ENCODE assay signal across 9 cellular contexts in genomic region chr17:30380643-30381419, GRCh38. TPM values are rescaled to one million over a fixed set of nuclear protein-coding genes. Genes with fewer than 3 reads are reported as not detected.
DNase-seq lines count a peak whose midpoint lies in the region; ATAC-seq, FAIRE-seq and TF ChIP-seq lines count a peak whose summit lies in the region.
"Had no signal": no experiment of that assay in that cellular context is flagged by ENCODE, and none has a peak within 500 bp of the region (broad histone marks: within the 10 kb centered on the region; RNA-seq: fewer than 3 reads in every experiment).

No MANE protein-coding gene starts in this region.

- no peak overlapping the region for H2AFZ ChIP-seq in K562 (ENCODE audit: low read depth, low read length)

- H3K27ac ChIP-seq in A549 (no peak overlapping the region), K562 (ENCODE audit: extremely low read depth, low read depth, low read length) (no peak overlapping the region)

- peak overlapping the region; percentile 88; the same call in 2 of the 3 replicates for H3K4me3 ChIP-seq in A549
- H3K4me3 ChIP-seq in K562: peak overlapping the region; percentile 72
- peak overlapping the region; percentile 82 for H3K4me3 ChIP-seq in mononuclear cell (ENCODE audit: low read length)

- POLR2A ChIA-PET in A549 (lab: Yijun Ruan, JAX) (interaction anchor here (1.0 kb wide), 1 partner anchor 12 kb away, joined by 3 read pairs; no protein-coding TSS in a partner anchor), K562 (lab: Yijun Ruan, JAX) (interaction anchor here (0.7 to 2.6 kb wide), 7 partner anchors 9 to 37 kb away, joined by 3 to 10 read pairs (median 4); no protein-coding TSS in a partner anchor)

- WGBS in A549 (ENCODE audit: missing lambda C conversion rate): 71% methylated on average over 7 of the region's 7 CpGs
- 4% methylated on average over 7 of the region's 7 CpGs for WGBS in K562 (ENCODE audit: insufficient coverage, low coverage, missing lambda C conversion rate)

- H3K9me3 ChIP-seq in A549 (no peaks in the 10 kb centered on the region), K562 (replicated peaks; ENCODE audit: control insufficient read depth, insufficient read depth, low read depth, low read length) (no peaks in the 10 kb centered on the region), mononuclear cell (ENCODE audit: low read depth, low read length) (no peaks in the 10 kb centered on the region)

- H3K27me3 ChIP-seq in K562 (ENCODE audit: control insufficient read depth in 2 of 2, insufficient read depth in 2 of 2, low read length in 2 of 2): no peaks in the 10 kb centered on the region
- no peaks in the 10 kb centered on the region for H3K27me3 ChIP-seq in mononuclear cell (ENCODE audit: insufficient read depth, low read length)

- peaks cover 63% of the 10 kb centered on the region for H3K4me1 Mint-ChIP-seq in HFFc6 (ENCODE audit: low read depth)
- peaks cover 23% of the 10 kb centered on the region for H3K4me1 Mint-ChIP-seq in stimulated activated memory B cell treated with anti-CD40 and anti-IgM and Interleukin-4, amounts not matched to agents 10 μg/mL and 1 μg/mL and 100 μg/mL, for 72 hours

- no peaks in the 10 kb centered on the region; the same call in none of the 2 replicates for H3K27me3 Mint-ChIP-seq in HFFc6 (ENCODE audit: insufficient read depth)
- H3K27me3 Mint-ChIP-seq in stimulated activated memory B cell treated with anti-CD40 and anti-IgM and Interleukin-4, amounts not matched to agents 10 μg/mL and 1 μg/mL and 100 μg/mL, for 72 hours: peaks cover 77% of the 10 kb centered on the region

- BruUV-seq in K562 (replicated peaks; lab: Mats Ljungman, UMichigan): no TSS peak

- CTCF ChIA-PET in A549 (lab: Yijun Ruan, JAX) (interaction anchor here (1.0 to 5.0 kb wide), 4 partner anchors 8 to 44 kb away, joined by 3 to 35 read pairs (median 3); no protein-coding TSS in a partner anchor), K562 (lab: Yijun Ruan, JAX; ENCODE audit: low intra/inter-chr PET ratio) (no interaction called here)

- no peak for TF ChIP-seq EP300 in A549 (IDR thresholded peaks at IDR 0.05)
- no peak for TF ChIP-seq EP300 in K562 (IDR thresholded peaks at IDR 0.05; ENCODE audit: low read length)

- ATAC-seq in A549 (no peak), K562 (no peak), HG03280 (IDR thresholded peaks at IDR 0.05; ENCODE audit: unreplicated experiment) (no peak), GM19455 (IDR thresholded peaks at IDR 0.05; ENCODE audit: unreplicated experiment) (no peak)
- ATAC-seq in stimulated activated memory B cell treated with anti-CD40 and anti-IgM and Interleukin-4, amounts not matched to agents 10 μg/mL and 1 μg/mL and 100 μg/mL, for 72 hours: no peak

- TF ChIP-seq RAD21 in A549 (conservative IDR thresholded peaks at IDR 0.05 in 1 of 2, IDR thresholded peaks at IDR 0.05 in 1 of 2) (no peak), K562 (CRISPR knock-in tag; conservative IDR thresholded peaks at IDR 0.05 in 1 of 2, IDR thresholded peaks at IDR 0.05 in 1 of 2) (no peak)

- no peaks in the 10 kb centered on the region for H3K9me1 ChIP-seq in K562 (ENCODE audit: control insufficient read depth, insufficient read depth, low read length)

- H3K4me2 ChIP-seq in A549: peak overlapping the region; percentile 87
- peak overlapping the region; percentile 88 for H3K4me2 ChIP-seq in K562 (ENCODE audit: insufficient read depth, low read length)

- DNase-seq in A549 (ENCODE audit: low read depth in 1 of 2, low spot score in 1 of 2) (no peak), HFFc6 (no peak), K562 (ENCODE audit: extremely low read depth in 1 of 4, low spot score in 3 of 4) (no peak), SHP77 (lab: John Stamatoyannopoulos, UW) (no peak)

- H3K27ac Mint-ChIP-seq in HFFc6: no peak overlapping the region
- no peak overlapping the region for H3K27ac Mint-ChIP-seq in stimulated activated memory B cell treated with anti-CD40 and anti-IgM and Interleukin-4, amounts not matched to agents 10 μg/mL and 1 μg/mL and 100 μg/mL, for 72 hours

- H3K36me3 ChIP-seq in K562 (ENCODE audit: control insufficient read depth, insufficient read depth, low read length): peaks cover 6% of the 10 kb centered on the region; the same call in 2 of the 3 replicates

- H3K4me1 ChIP-seq in A549 (peaks cover 61% of the 10 kb centered on the region), K562 (replicated peaks in 1 of 2; ENCODE audit: control insufficient read depth in 2 of 2, insufficient read depth in 2 of 2, low read length in 2 of 2) (peaks cover 21 to 30% of the 10 kb centered on the region in 2 experiments), mononuclear cell (ENCODE audit: insufficient read depth, low read length) (peaks cover 26% of the 10 kb centered on the region)

- peaks cover 34% of the 10 kb centered on the region for H3K79me2 ChIP-seq in K562 (ENCODE audit: control insufficient read depth, insufficient read depth, low read length)

- in situ Hi-C loops in K562 (cut with MboI): no loop called here

- peak overlapping the region; percentile 91 for H3K4me3 Mint-ChIP-seq in HFFc6
- no peak overlapping the region for H3K4me3 Mint-ChIP-seq in stimulated activated memory B cell treated with anti-CD40 and anti-IgM and Interleukin-4, amounts not matched to agents 10 μg/mL and 1 μg/mL and 100 μg/mL, for 72 hours

- no peaks in the 10 kb centered on the region for H3K9me3 Mint-ChIP-seq in HFFc6
- H3K9me3 Mint-ChIP-seq in stimulated activated memory B cell treated with anti-CD40 and anti-IgM and Interleukin-4, amounts not matched to agents 10 μg/mL and 1 μg/mL and 100 μg/mL, for 72 hours: no peaks in the 10 kb centered on the region

- no peak overlapping the region; a peak in 1 of 4 replicates for H3K9ac ChIP-seq in K562 (ENCODE audit: insufficient read depth in 1 of 2, low read depth in 2 of 2, low read length in 2 of 2)

- intact Hi-C loops in K562 (cut with micrococcal nuclease): no loop called here

- no peak for TF ChIP-seq CTCF in A549 (IDR thresholded peaks at IDR 0.05)
- no peak for TF ChIP-seq CTCF in HFFc6 (IDR thresholded peaks at IDR 0.05)
- no peak for TF ChIP-seq CTCF in K562 (IDR thresholded peaks at IDR 0.05 in 2 of 3, conservative IDR thresholded peaks at IDR 0.05 in 1 of 3; ENCODE audit: insufficient read depth in 2 of 3, low read depth in 1 of 3, low read length in 3 of 3)

- peaks cover 6% of the 10 kb centered on the region; the same call in 1 of the 2 replicates for H4K20me1 ChIP-seq in K562 (replicated peaks; ENCODE audit: control insufficient read depth, insufficient read depth, low read length)

- FAIRE-seq in A549 (lab: Jason Lieb, UNC): no peak
- FAIRE-seq in K562 (lab: Jason Lieb, UNC): no peak

- TF ChIP-seq POLR2A in A549 (IDR thresholded peaks at IDR 0.05; ENCODE audit: low read length): no peak
- TF ChIP-seq POLR2A in K562 (conservative IDR thresholded peaks at IDR 0.05): no peak

- peaks cover 5% of the 10 kb centered on the region; the same call in 1 of the 2 replicates for H3K36me3 Mint-ChIP-seq in HFFc6 (ENCODE audit: low read depth)
- peaks cover 8% of the 10 kb centered on the region for H3K36me3 Mint-ChIP-seq in stimulated activated memory B cell treated with anti-CD40 and anti-IgM and Interleukin-4, amounts not matched to agents 10 μg/mL and 1 μg/mL and 100 μg/mL, for 72 hours

RNA-seq across cellular contexts. Expression of gene CPD, which starts 2.1 kb away (rescaled TPM):
- polyA plus RNA-seq in A549 (2011; rRNA removed) (83.3 and 97.2 TPM in 2 replicates), A549 (2017; fragmentation: RNase III; extraction: RNeasy Plus Mini Kit Qiagen cat#74134 plus additional on column Dnase treatment) (22.4 to 27.7 TPM (median 26.9 TPM) in 3 replicates), K562 (2011; rRNA removed) (11.2 and 20.4 TPM in 2 replicates), K562 (2014; fragmentation: Illumina TruSeq; extraction: Trizol) (16.4 and 16.7 TPM in 2 replicates), K562 (2014; fragmentation: Nextera tagmentation; extraction: Ambion mirVana) (1 to 10 TPM; 4.5 to 4.9 TPM), K562 (2014; rRNA removed) (6.9 and 8.6 TPM in 2 replicates)
- 7.0 TPM in 2 replicates for polyA plus RNA-seq in A549 (2012; cell fraction: cytosol; rRNA removed)
- polyA plus RNA-seq in A549 (2012; cell fraction: nucleus; rRNA removed): 8.9 and 9.8 TPM in 2 replicates
- 125 and 150 TPM in 2 replicates for polyA minus RNA-seq in A549 (2011; rRNA and poly(A)+ RNA removed)
- total RNA-seq in HFFc6 (2021; fragmentation: NEBNext Ultra II Directional; extraction: Animal tissue kit (Norgen Biotek cat#: 25700)): 10 to 100 TPM; 45.9 to 57.4 (median 49.7) TPM
- total RNA-seq in K562 (2011; cell fraction: chromatin; rRNA removed; ENCODE audit: low replicate concordance): 55.4 and 75.5 TPM in 2 replicates
- 32.4 and 50.1 TPM in 2 replicates for total RNA-seq in K562 (2011; cell fraction: nucleolus; rRNA removed)
- 56.6 and 61.7 TPM in 2 replicates for total RNA-seq in K562 (2011; cell fraction: nucleoplasm; rRNA removed)
- total RNA-seq in K562 (2014; rRNA removed) (16.2 and 22.4 TPM in 2 replicates), K562 (2014; rRNA removed; fragmentation: Illumina TruSeq; extraction: Trizol) (21.9 and 26.1 TPM in 2 replicates), K562 (2015; rRNA removed; fragmentation: Illumina TruSeq; extraction: Trizol) (20.8 and 21.7 TPM in 2 replicates), K562 (2021) (21.3 and 24.4 TPM in 2 replicates), mononuclear cell (141 TPM)
- polyA plus RNA-seq in K562 (2011; cell fraction: cytosol; rRNA removed): 3.8 and 5.1 TPM in 2 replicates
- polyA plus RNA-seq in K562 (2011; cell fraction: nucleus; rRNA removed): 8.6 and 9.4 TPM in 2 replicates
- 10.9 and 17.2 TPM in 2 replicates for polyA plus RNA-seq in K562 (2012)
- 55.2 and 66.7 TPM in 2 replicates for polyA minus RNA-seq in K562 (2011; rRNA and poly(A)+ RNA removed)
- polyA minus RNA-seq in K562 (2011; cell fraction: cytosol; rRNA and poly(A)+ RNA removed): 23.1 and 45.0 TPM in 2 replicates
- 9.0 and 13.3 TPM in 2 replicates for polyA minus RNA-seq in K562 (2011; cell fraction: nucleus; rRNA and poly(A)+ RNA removed)

RNA-seq across cellular contexts. Expression of gene TMIGD1, which starts 47.0 kb away (rescaled TPM):
- polyA plus RNA-seq in A549 (2011; rRNA removed) (not detected in 2 replicates), A549 (2017; fragmentation: RNase III; extraction: RNeasy Plus Mini Kit Qiagen cat#74134 plus additional on column Dnase treatment) (not detected in 3 replicates), K562 (2011; rRNA removed) (not detected in 2 replicates), K562 (2014; fragmentation: Illumina TruSeq; extraction: Trizol) (not detected in 2 replicates), K562 (2014; fragmentation: Nextera tagmentation; extraction: Ambion mirVana) (not detected), K562 (2014; rRNA removed) (not detected in 2 replicates)
- not detected in 2 replicates for polyA plus RNA-seq in A549 (2012; cell fraction: cytosol; rRNA removed)
- not detected in 2 replicates for polyA plus RNA-seq in A549 (2012; cell fraction: nucleus; rRNA removed)
- polyA minus RNA-seq in A549 (2011; rRNA and poly(A)+ RNA removed): not detected in 2 replicates
- total RNA-seq in HFFc6 (2021; fragmentation: NEBNext Ultra II Directional; extraction: Animal tissue kit (Norgen Biotek cat#: 25700)): not detected
- not detected in 2 replicates for total RNA-seq in K562 (2011; cell fraction: chromatin; rRNA removed; ENCODE audit: low replicate concordance)
- total RNA-seq in K562 (2011; cell fraction: nucleolus; rRNA removed): not detected in 2 replicates
- total RNA-seq in K562 (2011; cell fraction: nucleoplasm; rRNA removed): not detected in 2 replicates
- total RNA-seq in K562 (2014; rRNA removed) (not detected in 2 replicates), K562 (2014; rRNA removed; fragmentation: Illumina TruSeq; extraction: Trizol) (not detected in 2 replicates), K562 (2015; rRNA removed; fragmentation: Illumina TruSeq; extraction: Trizol) (not detected in 2 replicates), K562 (2021) (not detected in 2 replicates), mononuclear cell (not detected)
- not detected in 2 replicates for polyA plus RNA-seq in K562 (2011; cell fraction: cytosol; rRNA removed)
- polyA plus RNA-seq in K562 (2011; cell fraction: nucleus; rRNA removed): not detected in 2 replicates
- polyA plus RNA-seq in K562 (2012): not detected in 2 replicates
- not detected in 2 replicates for polyA minus RNA-seq in K562 (2011; rRNA and poly(A)+ RNA removed)
- not detected in 2 replicates for polyA minus RNA-seq in K562 (2011; cell fraction: cytosol; rRNA and poly(A)+ RNA removed)
- not detected in 2 replicates for polyA minus RNA-seq in K562 (2011; cell fraction: nucleus; rRNA and poly(A)+ RNA removed)
- total RNA-seq: omental fat pad had no signal
